In genomic region chr17:77467513-77467912, GRCh38 we compare ENCODE assay signal across 1 cellular context.
A peak's percentile ranks its signal among the peaks of the same experiment; 100 is the strongest.
TF ChIP-seq lines count a peak whose summit lies in the region.

No MANE protein-coding gene starts in this region.

TF ChIP-seq in GM12878, 131 proteins besides CTCF, POLR2A, EP300 and RAD21 (continued from another document):
- no peak for TF ChIP-seq REST (IDR thresholded peaks at IDR 0.05; ENCODE audit: low read depth, low read length)
- no peak for TF ChIP-seq NR2F1 (conservative IDR thresholded peaks at IDR 0.05)
- TF ChIP-seq ZBED1 (IDR thresholded peaks at IDR 0.05; ENCODE audit: borderline replicate concordance) = no peak
- no peak for TF ChIP-seq JUNB (IDR thresholded peaks at IDR 0.05)
- peak; percentile 44; the same call in 1 of the 2 replicates for TF ChIP-seq ZNF24 (IDR thresholded peaks at IDR 0.05)
- TF ChIP-seq, protein P1, sequence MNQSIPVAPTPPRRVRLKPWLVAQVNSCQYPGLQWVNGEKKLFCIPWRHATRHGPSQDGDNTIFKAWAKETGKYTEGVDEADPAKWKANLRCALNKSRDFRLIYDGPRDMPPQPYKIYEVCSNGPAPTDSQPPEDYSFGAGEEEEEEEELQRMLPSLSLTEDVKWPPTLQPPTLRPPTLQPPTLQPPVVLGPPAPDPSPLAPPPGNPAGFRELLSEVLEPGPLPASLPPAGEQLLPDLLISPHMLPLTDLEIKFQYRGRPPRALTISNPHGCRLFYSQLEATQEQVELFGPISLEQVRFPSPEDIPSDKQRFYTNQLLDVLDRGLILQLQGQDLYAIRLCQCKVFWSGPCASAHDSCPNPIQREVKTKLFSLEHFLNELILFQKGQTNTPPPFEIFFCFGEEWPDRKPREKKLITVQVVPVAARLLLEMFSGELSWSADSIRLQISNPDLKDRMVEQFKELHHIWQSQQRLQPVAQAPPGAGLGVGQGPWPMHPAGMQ (IDR thresholded peaks at IDR 0.05; ENCODE audit: borderline replicate concordance) = no peak
- no peak for TF ChIP-seq RELB (IDR thresholded peaks at IDR 0.05; ENCODE audit: low read depth)
TF ChIP-seq in GM12878: peak in this region for 1.
